ENCODE assay signal across 18 cellular contexts in the genomic region with DNA sequence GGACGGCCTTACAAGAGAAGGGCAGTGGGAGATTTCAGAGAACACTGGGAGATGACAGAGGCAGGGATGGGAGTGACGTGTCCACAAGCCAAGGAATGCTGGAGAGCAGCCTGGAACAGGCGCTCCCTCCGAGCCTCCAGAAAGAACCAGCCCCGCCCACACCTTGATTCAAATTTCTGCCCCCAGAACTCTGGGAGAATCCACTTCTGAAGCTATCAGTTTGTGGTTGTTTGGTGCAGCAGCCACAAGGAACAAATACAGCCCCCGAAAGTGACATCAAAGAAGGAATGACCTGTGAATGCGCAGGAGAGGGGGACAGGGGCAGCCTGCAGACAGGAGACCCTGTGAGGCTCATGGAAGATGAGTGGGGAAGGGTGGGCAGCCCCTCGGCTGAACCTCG.
A peak's percentile ranks its signal among the peaks of the same experiment; 100 is the strongest.
DNase-seq lines count a peak whose midpoint lies in the region; ATAC-seq and TF ChIP-seq lines count a peak whose summit lies in the region.
"Had no signal": no experiment of that assay in that cellular context is flagged by ENCODE, and none has a peak within 500 bp of the region (broad histone marks: within the 10 kb centered on the region; RNA-seq: fewer than 3 reads in every experiment).

No MANE protein-coding gene starts in this region.

- no peak overlapping the region for H3K9ac ChIP-seq in skeletal muscle satellite cell (ENCODE audit: low read depth, low read length)

- ATAC-seq in activated CD8-positive, alpha-beta memory T cell treated with anti-CD3 and anti-CD28 coated beads, Interleukin-2, amount 10 ng/mL, durations not matched to agents 7 days and 5 days: no peak
- ATAC-seq in naive thymus-derived CD8-positive, alpha-beta T cell: no peak
- ATAC-seq: GM23338 had no signal

- H3K9me3 ChIP-seq in skeletal muscle satellite cell (replicated peaks; ENCODE audit: low read length) (no peaks in the 10 kb centered on the region), stomach (no peaks in the 10 kb centered on the region)
- H3K9me3 ChIP-seq: BE2C had no signal

- H3K4me1 Mint-ChIP-seq in activated CD8-positive, alpha-beta memory T cell treated with anti-CD3 and anti-CD28 coated beads, Interleukin-2, amount 10 ng/mL, durations not matched to agents 7 days and 5 days: no peaks in the 10 kb centered on the region
- H3K4me1 Mint-ChIP-seq in HFFc6 (ENCODE audit: low read depth): peaks cover 61% of the 10 kb centered on the region
- no peaks in the 10 kb centered on the region for H3K4me1 Mint-ChIP-seq in naive thymus-derived CD8-positive, alpha-beta T cell

- CTCF ChIA-PET in activated CD8-positive, alpha-beta memory T cell treated with anti-CD3 and anti-CD28 coated beads, Interleukin-2, amount 10 ng/mL, durations not matched to agents 7 days and 5 days (lab: Charles Lee): no interaction called here

- TF ChIP-seq EP300 in stomach (IDR thresholded peaks at IDR 0.05): no peak

- H3K27me3 Mint-ChIP-seq in activated CD8-positive, alpha-beta memory T cell treated with anti-CD3 and anti-CD28 coated beads, Interleukin-2, amount 10 ng/mL, durations not matched to agents 7 days and 5 days: no peaks in the 10 kb centered on the region
- H3K27me3 Mint-ChIP-seq in HFFc6 (ENCODE audit: insufficient read depth): peaks cover 43% of the 10 kb centered on the region
- H3K27me3 Mint-ChIP-seq in naive thymus-derived CD8-positive, alpha-beta T cell: peaks cover 3 to 18% (median 16%) of the 10 kb centered on the region in 5 donors

- H3K27ac ChIP-seq in stomach: no peak overlapping the region
- H3K27ac ChIP-seq: 22Rv1 had no signal

- H3K36me3 Mint-ChIP-seq in activated CD8-positive, alpha-beta memory T cell treated with anti-CD3 and anti-CD28 coated beads, Interleukin-2, amount 10 ng/mL, durations not matched to agents 7 days and 5 days: no peaks in the 10 kb centered on the region
- H3K36me3 Mint-ChIP-seq in HFFc6 (ENCODE audit: low read depth): peaks cover 60% of the 10 kb centered on the region
- H3K36me3 Mint-ChIP-seq in naive thymus-derived CD8-positive, alpha-beta T cell: no peaks in the 10 kb centered on the region

- TF ChIP-seq POLR2A in stomach (IDR thresholded peaks at IDR 0.05): no peak

- peak; percentile 3 for DNase-seq in activated CD8-positive, alpha-beta memory T cell treated with anti-CD3 and anti-CD28 coated beads, Interleukin-2, amount 50 U/mL, for 4 hours
- DNase-seq in activated CD8-positive, alpha-beta memory T cell treated with anti-CD3 and anti-CD28 coated beads, Interleukin-2, amount 10 ng/mL, durations not matched to agents 7 days and 5 days: no peak
- DNase-seq in HFFc6 (no peak), fibroblast of mammary gland (ENCODE audit: low read depth) (peak; percentile 62), DMS53 treated with DMSO at 0.1 percent for 48 hours (lab: John Stamatoyannopoulos, UW; ENCODE audit: unreplicated experiment) (no peak), stomach (no peak)
- no peak for DNase-seq in naive thymus-derived CD8-positive, alpha-beta T cell
- DNase-seq: BE2C; CD4-positive, alpha-beta T cell; KG1; NCI-H1048; NCI-H1436 treated with DMSO at 0.1 percent for 48 hours; NCI-H2029 treated with DMSO at 0.1 percent for 48 hours; NCI-H510A; NCI-H82 had no signal

- H3K4me3 Mint-ChIP-seq in activated CD8-positive, alpha-beta memory T cell treated with anti-CD3 and anti-CD28 coated beads, Interleukin-2, amount 10 ng/mL, durations not matched to agents 7 days and 5 days: no peak overlapping the region
- peak overlapping the region; percentile 78 for H3K4me3 Mint-ChIP-seq in HFFc6
- H3K4me3 Mint-ChIP-seq in naive thymus-derived CD8-positive, alpha-beta T cell: no peak overlapping the region
- H3K4me3 Mint-ChIP-seq: CD4-positive, alpha-beta T cell; GM23338 had no signal

- peaks cover 4% of the 10 kb centered on the region for H3K9me3 Mint-ChIP-seq in activated CD8-positive, alpha-beta memory T cell treated with anti-CD3 and anti-CD28 coated beads, Interleukin-2, amount 10 ng/mL, durations not matched to agents 7 days and 5 days (ENCODE audit: low read depth)
- H3K9me3 Mint-ChIP-seq in HFFc6: peaks cover 22% of the 10 kb centered on the region
- no peaks in the 10 kb centered on the region for H3K9me3 Mint-ChIP-seq in naive thymus-derived CD8-positive, alpha-beta T cell
- H3K9me3 Mint-ChIP-seq: CD4-positive, alpha-beta T cell; GM23338 had no signal

- no peak overlapping the region for H3K27ac Mint-ChIP-seq in activated CD8-positive, alpha-beta memory T cell treated with anti-CD3 and anti-CD28 coated beads, Interleukin-2, amount 10 ng/mL, durations not matched to agents 7 days and 5 days
- H3K27ac Mint-ChIP-seq in HFFc6: peak overlapping the region; percentile 98
- no peak overlapping the region for H3K27ac Mint-ChIP-seq in naive thymus-derived CD8-positive, alpha-beta T cell
- H3K27ac Mint-ChIP-seq: CD4-positive, alpha-beta T cell; GM23338 had no signal

- intact Hi-C loops in stomach (cut with DNase I; ENCODE audit: low total_unique reads): no loop called here

- no peak overlapping the region for H3K4me2 ChIP-seq in skeletal muscle satellite cell (ENCODE audit: low read length)
- H3K4me2 ChIP-seq: GM23338 had no signal

- H3K4me1 ChIP-seq in skeletal muscle satellite cell (ENCODE audit: control insufficient read depth, insufficient read depth, low read length) (peaks cover 36% of the 10 kb centered on the region), stomach (peaks cover 0 to 5% (median 0%) of the 10 kb centered on the region in 4 donors)
- H3K4me1 ChIP-seq: BE2C had no signal

- H3K36me3 ChIP-seq in skeletal muscle satellite cell (ENCODE audit: insufficient read depth, low read length) (peaks cover 6% of the 10 kb centered on the region), stomach (peaks cover 0 to 11% (median 0%) of the 10 kb centered on the region in 4 donors)
- H3K36me3 ChIP-seq: BE2C had no signal

- WGBS in stomach, 5 donors: 73 to 87% (median 85%) methylated on average over 9 of the region's 9 CpGs

- H3K27me3 ChIP-seq in skeletal muscle satellite cell (ENCODE audit: control insufficient read depth, insufficient read depth, low read length): no peaks in the 10 kb centered on the region
- peaks cover 0 to 12% (median 0%) of the 10 kb centered on the region in 3 donors for H3K27me3 ChIP-seq in stomach

- TF ChIP-seq CTCF in HFFc6 (IDR thresholded peaks at IDR 0.05) (no peak), fibroblast of mammary gland (conservative IDR thresholded peaks at IDR 0.05; ENCODE audit: control insufficient read depth, insufficient read depth, low read depth, low read length) (no peak), stomach (IDR thresholded peaks at IDR 0.05) (no peak)

- no peak overlapping the region for H3K4me3 ChIP-seq in fibroblast of mammary gland (ENCODE audit: control insufficient read depth, low read depth, low read length)
- peak overlapping the region; percentile 46 for H3K4me3 ChIP-seq in skeletal muscle satellite cell (ENCODE audit: low read length)
- H3K4me3 ChIP-seq in stomach: no peak overlapping the region
- H3K4me3 ChIP-seq: GM23338 had no signal

- POLR2A ChIA-PET in naive thymus-derived CD8-positive, alpha-beta T cell (lab: Charles Lee): interaction anchor here (0.6 kb wide), 1 partner anchor 886 kb away, joined by 3 read pairs; no protein-coding TSS in a partner anchor

Comparison
In these comparisons a context has a peak if more than half of its experiments do, and no peak if none do; other contexts are left out.
1. DNase-seq: peak in activated CD8-positive, alpha-beta memory T cell treated with anti-CD3 and anti-CD28 coated beads, Interleukin-2, amount 50 U/mL, for 4 hours (single experiment) and fibroblast of mammary gland (single experiment); none in activated CD8-positive, alpha-beta memory T cell treated with anti-CD3 and anti-CD28 coated beads, Interleukin-2, amount 10 ng/mL, durations not matched to agents 7 days and 5 days (single experiment), HFFc6 (single experiment), DMS53 treated with DMSO at 0.1 percent for 48 hours (single experiment), stomach (single experiment) and naive thymus-derived CD8-positive, alpha-beta T cell (0 of 10).